ENCODE assay signal across 8 cellular contexts in genomic region chr15:48592221-48592731, GRCh38. TPM values are rescaled to one million over a fixed set of nuclear protein-coding genes. Genes with fewer than 3 reads are reported as not detected.
DNase-seq lines count a peak whose midpoint lies in the region; ATAC-seq and TF ChIP-seq lines count a peak whose summit lies in the region.
"Had no signal": no experiment of that assay in that cellular context is flagged by ENCODE, and none has a peak within 500 bp of the region (broad histone marks: within the 10 kb centered on the region; RNA-seq: fewer than 3 reads in every experiment).

No MANE protein-coding gene starts in this region.

- no peak overlapping the region for H3K4me3 ChIP-seq in gastrocnemius medialis

- in situ Hi-C loops in gastrocnemius medialis (cut with MboI; ENCODE audit: low sequenced_read_pairs in 4 of 4) = no loop called here

- ATAC-seq in HG03095 (IDR thresholded peaks at IDR 0.05; ENCODE audit: unreplicated experiment) = no peak
- no peak for ATAC-seq in gastrocnemius medialis

- DNase-seq in GM03348 (ENCODE audit: low spot score) (peak; percentile 61), NOMO-1 treated with dmso at 0.1 percent for 144 hours (lab: John Stamatoyannopoulos, UW; ENCODE audit: unreplicated experiment) (peak; percentile 26), erythroblast (lab: John Stamatoyannopoulos, UW) (peak; percentile 61 to 81), pulmonary artery endothelial cell (ENCODE audit: low read depth, low spot score) (peak; percentile 39), gastrocnemius medialis (no peak), NCI-H1694 (lab: John Stamatoyannopoulos, UW) (no peak)
- DNase-seq: NCI-H446 treated with DMSO at 0.1 percent for 48 hours had no signal

- no peaks in the 10 kb centered on the region for H3K9me3 ChIP-seq in gastrocnemius medialis

- H3K27ac ChIP-seq in gastrocnemius medialis = no peak overlapping the region

- no peaks in the 10 kb centered on the region for H3K36me3 ChIP-seq in gastrocnemius medialis

- TF ChIP-seq CTCF in gastrocnemius medialis (IDR thresholded peaks at IDR 0.05 in 4 of 5, conservative IDR thresholded peaks at IDR 0.05 in 1 of 5) = no peak

- no peaks in the 10 kb centered on the region for H3K4me1 ChIP-seq in gastrocnemius medialis

- H3K27me3 ChIP-seq in gastrocnemius medialis = no peaks in the 10 kb centered on the region

- intact Hi-C loops in gastrocnemius medialis (cut with DNase I; ENCODE audit: low total_unique reads) = no loop called here

- TF ChIP-seq POLR2A in erythroblast (IDR thresholded peaks at IDR 0.05; ENCODE audit: low read length) (no peak), gastrocnemius medialis (IDR thresholded peaks at IDR 0.05) (no peak)

RNA-seq across cellular contexts. Expression of gene FBN1, which starts 53.2 kb away (rescaled TPM):
- total RNA-seq in pulmonary artery endothelial cell = 70.3 and 119 TPM in 2 replicates
- 10 to 100 TPM; 13.0 to 28.0 (median 20.9) TPM for total RNA-seq in gastrocnemius medialis

Comparison
In these comparisons a context has a peak if more than half of its experiments do, and no peak if none do; other contexts are left out.
1. DNase-seq: peak in GM03348 (single experiment), NOMO-1 treated with dmso at 0.1 percent for 144 hours (single experiment), erythroblast (2 of 2) and pulmonary artery endothelial cell (single experiment); none in gastrocnemius medialis (0 of 2) and NCI-H1694 (single experiment).